8 cellular contexts compared by ENCODE assay signal in genomic region chr6:35297541-35298481, GRCh38. TPM values are rescaled to one million over a fixed set of nuclear protein-coding genes. Genes with fewer than 3 reads are reported as not detected.
A peak's percentile ranks its signal among the peaks of the same experiment; 100 is the strongest.
DNase-seq lines count a peak whose midpoint lies in the region; ATAC-seq and TF ChIP-seq lines count a peak whose summit lies in the region.

DEF6 (plus strand) TSS chr6:35297818; CDS start chr6:35297857, 39 bp downstream.

- peaks cover 46% of the 10 kb centered on the region for H3K4me1 Mint-ChIP-seq in T-helper 2 cell treated with Interferon-gamma antibody and Interleukin-4, amounts not matched to agents 5 μg/mL and 100 μg/mL, for 36 hours (ENCODE audit: low read depth)

- no peaks in the 10 kb centered on the region for H3K9me3 Mint-ChIP-seq in T-helper 2 cell treated with Interferon-gamma antibody and Interleukin-4, amounts not matched to agents 5 μg/mL and 100 μg/mL, for 36 hours

- peak within 1 kb of the TSS; percentile 65 for H2AFZ ChIP-seq in smooth muscle cell (ENCODE audit: low read depth)

- H3K9ac ChIP-seq in iPS-18a (ENCODE audit: low read length) (no peak within 1 kb of the TSS), smooth muscle cell (ENCODE audit: low read depth) (no peak within 1 kb of the TSS)

- H3K27ac ChIP-seq in iPS-18a (ENCODE audit: low read length) (no peak within 1 kb of the TSS), smooth muscle cell (ENCODE audit: low read depth) (no peak within 1 kb of the TSS)

- H3K36me3 Mint-ChIP-seq in T-helper 2 cell treated with Interferon-gamma antibody and Interleukin-4, amounts not matched to agents 5 μg/mL and 100 μg/mL, for 36 hours (ENCODE audit: low read depth), result peaks cover 46% of the 10 kb centered on the region

- no peaks in the 10 kb centered on the region for H3K27me3 Mint-ChIP-seq in T-helper 2 cell treated with Interferon-gamma antibody and Interleukin-4, amounts not matched to agents 5 μg/mL and 100 μg/mL, for 36 hours (ENCODE audit: low read depth)

- peak within 1 kb of the TSS; percentile 97 for H3K27ac Mint-ChIP-seq in T-helper 2 cell treated with Interferon-gamma antibody and Interleukin-4, amounts not matched to agents 5 μg/mL and 100 μg/mL, for 36 hours

- peak; percentile 83 for ATAC-seq in HG02798 (IDR thresholded peaks at IDR 0.05; ENCODE audit: poor library complexity, unreplicated experiment)

- in situ Hi-C loops in astrocyte of the spinal cord (cut with HindIII; ENCODE audit: low sequenced_read_pairs), result no loop called here

- H3K27me3 ChIP-seq in iPS-18a (ENCODE audit: control insufficient read depth, insufficient read depth, low read length), result no peaks in the 10 kb centered on the region
- H3K27me3 ChIP-seq in smooth muscle cell (ENCODE audit: low read depth), result no peaks in the 10 kb centered on the region

- H3K4me2 ChIP-seq in smooth muscle cell, result peak within 1 kb of the TSS; percentile 81

- H3F3A ChIP-seq in smooth muscle cell (ENCODE audit: low read depth), result no peaks in the 10 kb centered on the region

- H3K79me2 ChIP-seq in smooth muscle cell (ENCODE audit: low read depth), result no peaks in the 10 kb centered on the region

- H3K4me1 ChIP-seq in iPS-18a (ENCODE audit: control insufficient read depth, low read depth, low read length), result peaks cover 17% of the 10 kb centered on the region
- H3K4me1 ChIP-seq in smooth muscle cell (ENCODE audit: low read depth), result peaks cover 6% of the 10 kb centered on the region

- peak within 1 kb of the TSS; percentile 89 for H3K4me3 Mint-ChIP-seq in T-helper 2 cell treated with Interferon-gamma antibody and Interleukin-4, amounts not matched to agents 5 μg/mL and 100 μg/mL, for 36 hours

- H4K20me1 ChIP-seq in smooth muscle cell (ENCODE audit: low read depth), result no peaks in the 10 kb centered on the region

- TF ChIP-seq CTCF in GM12874 (IDR thresholded peaks at IDR 0.05; ENCODE audit: insufficient read depth, low read depth, low read length), result peak; percentile 95
- peak; percentile 81 for TF ChIP-seq CTCF in astrocyte of the spinal cord (IDR thresholded peaks at IDR 0.05; ENCODE audit: low read depth, low read length)
- peak; percentile 63 for TF ChIP-seq CTCF in smooth muscle cell (IDR thresholded peaks at IDR 0.05; ENCODE audit: borderline replicate concordance, insufficient read depth, poor library complexity, severe bottlenecking)

- peak; percentile 58 for DNase-seq in NCI-H1694 treated with DMSO at 0.1 percent for 48 hours (lab: John Stamatoyannopoulos, UW)
- peak; percentile 88 for DNase-seq in T-helper 2 cell treated with Interferon-gamma antibody and Interleukin-4, amounts not matched to agents 5 μg/mL and 100 μg/mL, for 36 hours (ENCODE audit: low spot score)
- DNase-seq in astrocyte of the spinal cord (ENCODE audit: low read depth, low spot score), result peak; percentile 83
- peak; percentile 22 for DNase-seq in smooth muscle cell (lab: John Stamatoyannopoulos, UW; ENCODE audit: unreplicated experiment)
- DNase-seq in cerebellar nuclear complex (lab: John Stamatoyannopoulos, UW), result no peak

- H3K4me3 ChIP-seq in astrocyte of the spinal cord (ENCODE audit: low read depth, low read length), result peak within 1 kb of the TSS; percentile 12
- H3K4me3 ChIP-seq in iPS-18a (ENCODE audit: low read length), result peak within 1 kb of the TSS; percentile 8
- peak within 1 kb of the TSS; percentile 39 for H3K4me3 ChIP-seq in smooth muscle cell

- 25% methylated on average over 34 of the region's 36 CpGs for WGBS in smooth muscle cell (ENCODE audit: low lambda C conversion rate)

- H3K9me3 ChIP-seq in iPS-18a (ENCODE audit: control insufficient read depth, low read depth, low read length) (no peaks in the 10 kb centered on the region), smooth muscle cell (replicated peaks; ENCODE audit: low read depth) (no peaks in the 10 kb centered on the region)

- H3K36me3 ChIP-seq in iPS-18a (ENCODE audit: control insufficient read depth, low read depth, low read length) (peaks cover 6% of the 10 kb centered on the region), smooth muscle cell (ENCODE audit: low read depth) (no peaks in the 10 kb centered on the region)

RNA-seq across cellular contexts. Expression of gene DEF6, which starts in this region (rescaled TPM):
- 2.2 and 3.6 TPM in 2 replicates for total RNA-seq in smooth muscle cell
- polyA plus RNA-seq in smooth muscle cell, result 2.8 and 7.0 TPM in 2 replicates

Comparison
In these comparisons a context has a peak if more than half of its experiments do, and no peak if none do; other contexts are left out.
1. DNase-seq: peak in NCI-H1694 treated with DMSO at 0.1 percent for 48 hours (single experiment), T-helper 2 cell treated with Interferon-gamma antibody and Interleukin-4, amounts not matched to agents 5 μg/mL and 100 μg/mL, for 36 hours (single experiment), astrocyte of the spinal cord (single experiment) and smooth muscle cell (single experiment); none in cerebellar nuclear complex (0 of 2).
2. Peak in every context shown above with its lines, with median percentiles within 50 percentile points of each other: CTCF ChIP-seq and H3K4me3 ChIP-seq.